Comparison of ENCODE assay signal across 1 cellular context in the genomic region with DNA sequence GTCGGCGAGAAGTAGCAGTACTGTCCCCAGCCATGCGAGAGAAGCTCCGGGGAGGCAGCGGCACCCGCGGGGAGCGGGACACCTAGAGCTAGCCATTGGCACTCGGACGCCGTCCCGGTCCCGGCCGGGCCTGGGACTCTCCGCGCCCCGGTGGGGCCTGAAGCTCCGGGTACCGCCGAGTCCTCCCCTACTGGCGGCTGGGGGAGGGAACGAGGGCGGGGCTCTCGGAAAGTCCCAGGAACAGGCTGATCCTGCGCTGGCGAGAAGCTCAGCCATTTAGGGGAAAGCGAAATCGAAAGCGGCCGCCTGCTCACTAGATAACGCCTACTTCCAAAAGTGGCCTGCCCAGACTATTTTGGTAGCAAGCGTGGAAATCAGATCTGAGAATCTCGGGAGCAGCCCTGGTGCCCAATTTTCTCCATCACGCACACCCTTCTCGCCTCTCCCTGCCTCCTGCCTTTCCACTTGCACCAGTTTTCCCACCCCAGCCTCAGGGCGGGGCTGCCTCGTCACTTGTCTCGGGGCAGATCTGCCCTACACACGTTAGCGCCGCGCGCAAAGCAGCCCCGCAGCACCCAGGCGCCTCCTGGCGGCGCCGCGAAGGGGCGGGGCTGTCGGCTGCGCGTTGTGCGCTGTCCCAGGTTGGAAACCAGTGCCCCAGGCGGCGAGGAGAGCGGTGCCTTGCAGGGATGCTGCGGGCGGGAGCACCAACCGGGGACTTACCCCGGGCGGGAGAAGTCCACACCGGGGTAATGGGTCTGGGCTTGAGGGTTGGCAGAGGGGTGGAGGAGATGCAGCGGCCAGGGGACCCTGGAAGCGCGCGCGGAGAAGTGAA.
TF ChIP-seq lines count a peak whose summit lies in the region.

TSS of gene PSMB9 (plus strand) at position 652 of the 835 bp plus-strand sequence. CDS start at position 690, 38 bp downstream.
A gene with protein sequence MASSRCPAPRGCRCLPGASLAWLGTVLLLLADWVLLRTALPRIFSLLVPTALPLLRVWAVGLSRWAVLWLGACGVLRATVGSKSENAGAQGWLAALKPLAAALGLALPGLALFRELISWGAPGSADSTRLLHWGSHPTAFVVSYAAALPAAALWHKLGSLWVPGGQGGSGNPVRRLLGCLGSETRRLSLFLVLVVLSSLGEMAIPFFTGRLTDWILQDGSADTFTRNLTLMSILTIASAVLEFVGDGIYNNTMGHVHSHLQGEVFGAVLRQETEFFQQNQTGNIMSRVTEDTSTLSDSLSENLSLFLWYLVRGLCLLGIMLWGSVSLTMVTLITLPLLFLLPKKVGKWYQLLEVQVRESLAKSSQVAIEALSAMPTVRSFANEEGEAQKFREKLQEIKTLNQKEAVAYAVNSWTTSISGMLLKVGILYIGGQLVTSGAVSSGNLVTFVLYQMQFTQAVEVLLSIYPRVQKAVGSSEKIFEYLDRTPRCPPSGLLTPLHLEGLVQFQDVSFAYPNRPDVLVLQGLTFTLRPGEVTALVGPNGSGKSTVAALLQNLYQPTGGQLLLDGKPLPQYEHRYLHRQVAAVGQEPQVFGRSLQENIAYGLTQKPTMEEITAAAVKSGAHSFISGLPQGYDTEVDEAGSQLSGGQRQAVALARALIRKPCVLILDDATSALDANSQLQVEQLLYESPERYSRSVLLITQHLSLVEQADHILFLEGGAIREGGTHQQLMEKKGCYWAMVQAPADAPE (minus strand): TSS at position 164 of the 835 bp plus-strand sequence. CDS start 68 bp downstream, at position 96.

TF ChIP-seq in HepG2, 621 proteins besides CTCF, POLR2A, EP300 and RAD21 (continued from another document and continues in another):
- TF ChIP-seq STAT6 (CRISPR knock-in tag; IDR thresholded peaks at IDR 0.05; ENCODE audit: borderline replicate concordance) (no peak; the same call in 1 of the 2 replicates), GTF2F1 (IDR thresholded peaks at IDR 0.05; ENCODE audit: low read length) (no peak), GPN1 (CRISPR knock-in tag; IDR thresholded peaks at IDR 0.05; ENCODE audit: borderline replicate concordance) (no peak), POLR2AphosphoS2 (IDR thresholded peaks at IDR 0.05; ENCODE audit: low read depth, low read length) (no peak), ZNF678 (CRISPR knock-in tag; IDR thresholded peaks at IDR 0.05) (no peak), ZNF17 (CRISPR knock-in tag; IDR thresholded peaks at IDR 0.05) (no peak; the same call in 1 of the 2 replicates), ZBTB26 (CRISPR knock-in tag; IDR thresholded peaks at IDR 0.05; ENCODE audit: borderline replicate concordance) (no peak), SP4 (CRISPR knock-in tag; IDR thresholded peaks at IDR 0.05) (peak; percentile 62), KAT2B (IDR thresholded peaks at IDR 0.05; ENCODE audit: borderline replicate concordance, low read depth, low read length) (no peak), GATA4 (IDR thresholded peaks at IDR 0.05; ENCODE audit: borderline replicate concordance, low read depth) (0 out of 2 replicates have a peak, but pooled peaks have one; percentile 53), ZNF143 (CRISPR knock-in tag; IDR thresholded peaks at IDR 0.05) (no peak), IKZF1 (IDR thresholded peaks at IDR 0.05) (no peak), ZNF569 (CRISPR knock-in tag; IDR thresholded peaks at IDR 0.05; ENCODE audit: borderline replicate concordance) (peak; percentile 43; the same call in 1 of the 2 replicates), CREB1 (IDR thresholded peaks at IDR 0.05) (peak; percentile 94), CREB1 (CRISPR knock-in tag; IDR thresholded peaks at IDR 0.05) (peak; percentile 96), ZNF850 (CRISPR knock-in tag; conservative IDR thresholded peaks at IDR 0.05) (0 out of 2 replicates have a peak, but pooled peaks have one; percentile 64), HNF1B (CRISPR knock-in tag; IDR thresholded peaks at IDR 0.05) (peak; percentile 73; the same call in 1 of the 2 replicates), MED1 (CRISPR knock-in tag; IDR thresholded peaks at IDR 0.05) (peak; percentile 84), SP140L (CRISPR knock-in tag; IDR thresholded peaks at IDR 0.05; ENCODE audit: borderline replicate concordance) (no peak), ZNF138 (CRISPR knock-in tag; IDR thresholded peaks at IDR 0.05; ENCODE audit: low read depth) (0 out of 2 replicates have a peak, but pooled peaks have one; percentile 65), RAD51 (IDR thresholded peaks at IDR 0.05; ENCODE audit: borderline replicate concordance) (no peak), ZEB1 (IDR thresholded peaks at IDR 0.05; ENCODE audit: insufficient replicate concordance, low read depth) (no peak), ZC3H4 (CRISPR knock-in tag; IDR thresholded peaks at IDR 0.05; ENCODE audit: borderline replicate concordance) (no peak), SP5 (CRISPR knock-in tag; IDR thresholded peaks at IDR 0.05; ENCODE audit: borderline replicate concordance, low read depth) (peak; percentile 89), ARID3A (IDR thresholded peaks at IDR 0.05; ENCODE audit: low read depth, low read length) (no peak), MTF2 (CRISPR knock-in tag; IDR thresholded peaks at IDR 0.05; ENCODE audit: borderline replicate concordance) (no peak; the same call in 1 of the 2 replicates), ZNF468 (CRISPR knock-in tag; IDR thresholded peaks at IDR 0.05) (no peak), ZFP90 (CRISPR knock-in tag; IDR thresholded peaks at IDR 0.05; ENCODE audit: borderline replicate concordance) (peak; percentile 27; the same call in 1 of the 2 replicates), MYC (CRISPR knock-in tag; IDR thresholded peaks at IDR 0.05; ENCODE audit: borderline replicate concordance) (peak; percentile 68; the same call in 1 of the 2 replicates), NONO (IDR thresholded peaks at IDR 0.05) (no peak), NONO (CRISPR knock-in tag; conservative IDR thresholded peaks at IDR 0.05) (peak; percentile 67), ZNF775 (CRISPR knock-in tag; IDR thresholded peaks at IDR 0.05; ENCODE audit: borderline replicate concordance) (no peak), MEIS2 (CRISPR knock-in tag; IDR thresholded peaks at IDR 0.05) (peak; percentile 55; the same call in 1 of the 2 replicates), ZNF343 (CRISPR knock-in tag; IDR thresholded peaks at IDR 0.05) (no peak), PTBP1 (IDR thresholded peaks at IDR 0.05; ENCODE audit: low read depth, low read length, poor library complexity, severe bottlenecking) (no peak), ZFP36L2 (CRISPR knock-in tag; IDR thresholded peaks at IDR 0.05) (0 out of 2 replicates have a peak, but pooled peaks have one; percentile 21), ZZZ3 (CRISPR knock-in tag; IDR thresholded peaks at IDR 0.05; ENCODE audit: borderline replicate concordance) (no peak)
- TF ChIP-seq, protein P1, sequence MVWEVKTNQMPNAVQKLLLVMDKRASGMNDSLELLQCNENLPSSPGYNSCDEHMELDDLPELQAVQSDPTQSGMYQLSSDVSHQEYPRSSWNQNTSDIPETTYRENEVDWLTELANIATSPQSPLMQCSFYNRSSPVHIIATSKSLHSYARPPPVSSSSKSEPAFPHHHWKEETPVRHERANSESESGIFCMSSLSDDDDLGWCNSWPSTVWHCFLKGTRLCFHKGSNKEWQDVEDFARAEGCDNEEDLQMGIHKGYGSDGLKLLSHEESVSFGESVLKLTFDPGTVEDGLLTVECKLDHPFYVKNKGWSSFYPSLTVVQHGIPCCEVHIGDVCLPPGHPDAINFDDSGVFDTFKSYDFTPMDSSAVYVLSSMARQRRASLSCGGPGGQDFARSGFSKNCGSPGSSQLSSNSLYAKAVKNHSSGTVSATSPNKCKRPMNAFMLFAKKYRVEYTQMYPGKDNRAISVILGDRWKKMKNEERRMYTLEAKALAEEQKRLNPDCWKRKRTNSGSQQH (CRISPR knock-in tag; IDR thresholded peaks at IDR 0.05; ENCODE audit: low read depth) = no peak
- TF ChIP-seq, protein P2, sequence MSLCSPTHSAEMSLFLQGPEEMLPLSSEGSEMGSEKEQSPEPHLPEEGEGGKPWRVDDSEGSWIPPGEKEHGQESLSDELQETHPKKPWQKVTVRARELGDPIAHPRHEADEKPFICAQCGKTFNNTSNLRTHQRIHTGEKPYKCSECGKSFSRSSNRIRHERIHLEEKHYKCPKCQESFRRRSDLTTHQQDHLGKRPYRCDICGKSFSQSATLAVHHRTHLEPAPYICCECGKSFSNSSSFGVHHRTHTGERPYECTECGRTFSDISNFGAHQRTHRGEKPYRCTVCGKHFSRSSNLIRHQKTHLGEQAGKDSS (CRISPR knock-in tag; IDR thresholded peaks at IDR 0.05; ENCODE audit: borderline replicate concordance, low read depth) = peak; percentile 22; the same call in 1 of the 2 replicates
- TF ChIP-seq, protein P3, sequence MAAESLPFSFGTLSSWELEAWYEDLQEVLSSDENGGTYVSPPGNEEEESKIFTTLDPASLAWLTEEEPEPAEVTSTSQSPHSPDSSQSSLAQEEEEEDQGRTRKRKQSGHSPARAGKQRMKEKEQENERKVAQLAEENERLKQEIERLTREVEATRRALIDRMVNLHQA (CRISPR knock-in tag; IDR thresholded peaks at IDR 0.05) = no peak
- TF ChIP-seq, protein P4, sequence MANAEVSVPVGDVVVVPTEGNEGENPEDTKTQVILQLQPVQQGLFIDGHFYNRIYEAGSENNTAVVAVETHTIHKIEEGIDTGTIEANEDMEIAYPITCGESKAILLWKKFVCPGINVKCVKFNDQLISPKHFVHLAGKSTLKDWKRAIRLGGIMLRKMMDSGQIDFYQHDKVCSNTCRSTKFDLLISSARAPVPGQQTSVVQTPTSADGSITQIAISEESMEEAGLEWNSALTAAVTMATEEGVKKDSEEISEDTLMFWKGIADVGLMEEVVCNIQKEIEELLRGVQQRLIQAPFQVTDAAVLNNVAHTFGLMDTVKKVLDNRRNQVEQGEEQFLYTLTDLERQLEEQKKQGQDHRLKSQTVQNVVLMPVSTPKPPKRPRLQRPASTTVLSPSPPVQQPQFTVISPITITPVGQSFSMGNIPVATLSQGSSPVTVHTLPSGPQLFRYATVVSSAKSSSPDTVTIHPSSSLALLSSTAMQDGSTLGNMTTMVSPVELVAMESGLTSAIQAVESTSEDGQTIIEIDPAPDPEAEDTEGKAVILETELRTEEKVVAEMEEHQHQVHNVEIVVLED (CRISPR knock-in tag; IDR thresholded peaks at IDR 0.05; ENCODE audit: borderline replicate concordance) = peak; percentile 82
- TF ChIP-seq, protein P5, sequence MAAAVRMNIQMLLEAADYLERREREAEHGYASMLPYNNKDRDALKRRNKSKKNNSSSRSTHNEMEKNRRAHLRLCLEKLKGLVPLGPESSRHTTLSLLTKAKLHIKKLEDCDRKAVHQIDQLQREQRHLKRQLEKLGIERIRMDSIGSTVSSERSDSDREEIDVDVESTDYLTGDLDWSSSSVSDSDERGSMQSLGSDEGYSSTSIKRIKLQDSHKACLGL (CRISPR knock-in tag; IDR thresholded peaks at IDR 0.05) = peak; percentile 56; the same call in 1 of the 2 replicates
